Comparison of ENCODE assay signal across 2 cellular contexts in genomic region chr17:27749562-27750150, GRCh38. TPM values are rescaled to one million over a fixed set of nuclear protein-coding genes. Genes with fewer than 3 reads are reported as not detected.
"Had no signal": no experiment of that assay in that cellular context is flagged by ENCODE, and none has a peak within 500 bp of the region (broad histone marks: within the 10 kb centered on the region; RNA-seq: fewer than 3 reads in every experiment).

No MANE protein-coding gene starts in this region.

RNA-seq across cellular contexts. Expression of gene NOS2, which starts 50.7 kb away (rescaled TPM):
- total RNA-seq: esophagus mucosa, mononuclear cell had no signal
